Comparison of ENCODE assay signal across 8 cellular contexts in the genomic region with DNA sequence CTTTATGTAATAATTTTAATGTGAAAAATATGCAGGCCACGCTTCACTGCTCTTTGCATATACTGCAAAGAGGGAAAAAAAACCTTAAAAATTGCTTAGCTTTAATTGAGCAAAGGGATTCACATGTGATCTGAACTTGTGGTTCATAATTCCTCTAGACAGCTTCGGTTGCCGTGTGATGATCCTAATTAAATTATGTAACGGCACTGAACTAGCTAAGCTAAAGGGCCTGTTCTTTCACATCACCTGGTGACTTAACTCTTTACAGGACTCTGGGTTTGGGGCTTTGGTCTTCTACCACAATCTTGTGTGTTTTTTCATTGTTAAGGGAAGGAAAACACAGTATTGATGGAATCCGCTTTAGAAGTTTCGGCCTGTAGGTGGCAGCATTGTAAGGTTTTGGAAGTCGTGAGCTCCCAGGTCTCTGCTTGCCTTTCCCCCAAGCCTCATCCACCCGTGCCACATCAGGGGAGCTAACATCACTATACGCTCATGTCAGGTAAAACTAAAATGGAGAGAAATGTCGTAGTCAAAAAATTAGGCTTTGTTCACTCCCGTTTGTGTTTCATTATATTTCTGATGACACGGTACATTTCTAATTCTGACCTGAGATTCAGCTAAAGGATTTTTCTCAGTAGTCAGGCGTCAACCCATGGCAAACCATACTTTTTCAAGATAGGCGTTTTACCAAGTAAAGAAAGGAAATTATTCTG.
DNase-seq lines count a peak whose midpoint lies in the region; ATAC-seq and TF ChIP-seq lines count a peak whose summit lies in the region.

No MANE protein-coding gene starts in this region.

- H3K9me3 Mint-ChIP-seq in brain, result peaks cover 0 to 4% (median 0%) of the 10 kb centered on the region in 5 experiments

- peak; percentile 67 to 84 for TF ChIP-seq CTCF in brain (conservative IDR thresholded peaks at IDR 0.05)

- peaks cover 36% of the 10 kb centered on the region for H3K4me1 Mint-ChIP-seq in brain

- DNase-seq in Caki2 (ENCODE audit: low read depth) (peak; percentile 61), NCI-H1092 (lab: John Stamatoyannopoulos, UW) (peak; percentile 47), SKM-1 (lab: John Stamatoyannopoulos, UW; ENCODE audit: unreplicated experiment) (peak; percentile 42), inferior parietal cortex (ENCODE audit: extremely low spot score) (peak; percentile 93)
- DNase-seq in stimulated activated CD4-positive, alpha-beta T cell treated with anti-CD3 and anti-CD28 coated beads, Interleukin-12 subunit alpha, Interleukin-12 subunit beta, amount 100 ng/mL, for 24 hours (ENCODE audit: low read depth in 2 of 2), result peak; percentile 3 to 52

- H3K36me3 Mint-ChIP-seq in brain, result no peaks in the 10 kb centered on the region

- peak; percentile 75 for ATAC-seq in GM21528 (IDR thresholded peaks at IDR 0.05; ENCODE audit: low FRiP score, unreplicated experiment)
- no peak for ATAC-seq in HG03108 (IDR thresholded peaks at IDR 0.05; ENCODE audit: unreplicated experiment)

- H3K4me3 Mint-ChIP-seq in brain, result peak overlapping the region in 4 of 5 experiments; percentile 2 to 61 (median 46)

- in situ Hi-C loops in Caki2 (cut with HindIII; ENCODE audit: low pct_unique_long_range_greater_than_20kb, low sequenced_read_pairs), result no loop called here

- peak overlapping the region in 4 of 5 experiments; percentile 28 to 91 (median 59) for H3K27ac Mint-ChIP-seq in brain

- peaks cover 3% of the 10 kb centered on the region for H3K27me3 Mint-ChIP-seq in brain

Comparison
In these comparisons a context has a peak if more than half of its experiments do, and no peak if none do; other contexts are left out.
1. DNase-seq: peak in every context shown above with its lines; median percentile 93 in inferior parietal cortex; 61 in Caki2; 47 in NCI-H1092; 42 in SKM-1; 28 in stimulated activated CD4-positive, alpha-beta T cell treated with anti-CD3 and anti-CD28 coated beads, Interleukin-12 subunit alpha, Interleukin-12 subunit beta, amount 100 ng/mL, for 24 hours.